Comparison of ENCODE assay signal across 27 cellular contexts in genomic region chr18:65352183-65352582, GRCh38.
DNase-seq lines count a peak whose midpoint lies in the region; ATAC-seq and TF ChIP-seq lines count a peak whose summit lies in the region.
"Had no signal": no experiment of that assay in that cellular context is flagged by ENCODE, and none has a peak within 500 bp of the region (broad histone marks: within the 10 kb centered on the region; RNA-seq: fewer than 3 reads in every experiment).

No MANE protein-coding gene starts in this region.

- no peak for TF ChIP-seq POLR2A in adrenal gland (IDR thresholded peaks at IDR 0.05)

- CTCF ChIA-PET in PC-3 (lab: Charles Lee), result no interaction called here

- H3K79me2 ChIP-seq in PC-3 (ENCODE audit: low read length), result no peaks in the 10 kb centered on the region

- H3F3A ChIP-seq in PC-3 (ENCODE audit: low read length, unreplicated experiment), result no peaks in the 10 kb centered on the region

- H3K4me3 ChIP-seq in PC-3 (ENCODE audit: low read length), result no peak overlapping the region
- no peak overlapping the region for H3K4me3 ChIP-seq in aorta (ENCODE audit: low read length in 2 of 2)
- H3K4me3 ChIP-seq in adrenal gland, result no peak overlapping the region
- H3K4me3 ChIP-seq: GM23248, heart right ventricle, lower lobe of right lung, mucosa of descending colon, SK-N-MC, skin epidermis, thyroid gland had no signal

- H2AFZ ChIP-seq in PC-3 (ENCODE audit: low read length), result no peak overlapping the region
- H2AFZ ChIP-seq: GM23248 had no signal

- intact Hi-C loops in PC-3 (cut with micrococcal nuclease), result no loop called here
- intact Hi-C loops in aorta (cut with DNase I), result no loop called here
- intact Hi-C loops in adrenal gland (cut with DNase I), result no loop called here

- H3K4me2 ChIP-seq in PC-3 (ENCODE audit: low read length), result no peak overlapping the region
- H3K4me2 ChIP-seq: KMS-11 had no signal

- no peaks in the 10 kb centered on the region for H3K36me3 ChIP-seq in PC-3 (ENCODE audit: low read depth, low read length)
- H3K36me3 ChIP-seq in aorta (ENCODE audit: control insufficient read depth in 1 of 2, insufficient read depth in 2 of 2, low read length in 1 of 2), result no peaks in the 10 kb centered on the region
- H3K36me3 ChIP-seq in adrenal gland (replicated peaks in 1 of 2), result no peaks in the 10 kb centered on the region
- H3K36me3 ChIP-seq: heart right ventricle, lower lobe of right lung, thyroid gland had no signal

- no peaks in the 10 kb centered on the region for H4K20me1 ChIP-seq in PC-3 (ENCODE audit: low read length)

- no TSS peak for BruUV-seq in PC-3 (replicated peaks; lab: Mats Ljungman, UMichigan)

- H3K9me2 ChIP-seq in PC-3 (replicated peaks; ENCODE audit: low read length), result no peaks in the 10 kb centered on the region

- no peaks in the 10 kb centered on the region for H3K27me3 ChIP-seq in PC-3 (ENCODE audit: low read length)
- no peaks in the 10 kb centered on the region for H3K27me3 ChIP-seq in aorta (ENCODE audit: control insufficient read depth in 1 of 2, insufficient read depth in 2 of 2, low read length in 1 of 2)
- no peaks in the 10 kb centered on the region for H3K27me3 ChIP-seq in adrenal gland
- H3K27me3 ChIP-seq: heart right ventricle, thyroid gland had no signal

- DNase-seq in NCI-H345 (lab: John Stamatoyannopoulos, UW) (peak; percentile 15), NCI-H345 treated with DMSO at 0.1 percent for 48 hours (lab: John Stamatoyannopoulos, UW; ENCODE audit: unreplicated experiment) (no peak), NCI-H2171 (lab: John Stamatoyannopoulos, UW) (peak; percentile 18), PC-3 (peak; percentile 37), inferior parietal cortex (ENCODE audit: extremely low spot score) (peak; percentile 27), aorta (no peak), adrenal gland (no peak)
- DNase-seq in NK-92 treated with Interleukin-12 subunit alpha and Interleukin-12 subunit beta, amount 100 ng/mL, for 24 hours (lab: John Stamatoyannopoulos, UW), result no peak
- DNase-seq: 8988T; activated CD4-positive, alpha-beta T cell treated with anti-CD3 and anti-CD28 coated beads for 1 hour; activated CD8-positive, alpha-beta T cell treated with anti-CD3 and anti-CD28 coated beads, Interleukin-2, amount 10 ng/mL, durations not matched to agents 7 days and 5 days; activated effector memory CD4-positive, alpha-beta T cell treated with Interleukin-2 at 50 U/mL for 16 hours; activated naive CD8-positive, alpha-beta T cell treated with anti-CD3 and anti-CD28 coated beads, Interleukin-2, amount 50 U/mL, for 24 hours; Calu3; effector CD8-positive, alpha-beta T cell; EL; erythroblast; GM23248; heart right ventricle; kidney glomerular epithelial cell; lower lobe of right lung; mucosa of descending colon; retina; thyroid gland had no signal

- no peak overlapping the region for H3K27ac ChIP-seq in PC-3 (ENCODE audit: low read length)
- H3K27ac ChIP-seq in aorta (ENCODE audit: low read depth in 1 of 2, low read length in 2 of 2), result no peak overlapping the region
- no peak overlapping the region for H3K27ac ChIP-seq in adrenal gland
- H3K27ac ChIP-seq: GM23248, heart right ventricle, KMS-11, lower lobe of right lung, SK-N-MC, skin epidermis, thyroid gland had no signal

- ATAC-seq in PC-3 (peak; percentile 99), aorta (ENCODE audit: low FRiP score) (no peak)
- ATAC-seq: activated CD8-positive, alpha-beta T cell treated with anti-CD3 and anti-CD28 coated beads, Interleukin-2, amount 10 ng/mL, durations not matched to agents 7 days and 5 days; activated naive CD8-positive, alpha-beta T cell treated with anti-CD3 and anti-CD28 coated beads, Interleukin-2, amount 50 U/mL, for 24 hours; lower lobe of right lung; mucosa of descending colon had no signal

- H3K9ac ChIP-seq in PC-3 (ENCODE audit: low read length), result no peak overlapping the region
- H3K9ac ChIP-seq: GM23248, KMS-11 had no signal

- 64 to 80% methylated on average over 3 of the region's 3 CpGs for WGBS in aorta, 2 donors
- WGBS in adrenal gland, 4 donors, result 77 to 83% (median 80%) methylated on average over 3 of the region's 3 CpGs

- no peaks in the 10 kb centered on the region for H3K9me3 ChIP-seq in PC-3 (ENCODE audit: low read length)
- no peaks in the 10 kb centered on the region for H3K9me3 ChIP-seq in aorta (ENCODE audit: control insufficient read depth, low read length)
- peaks cover 0 to 10% (median 0%) of the 10 kb centered on the region in 3 donors for H3K9me3 ChIP-seq in adrenal gland (replicated peaks in 1 of 3)
- H3K9me3 ChIP-seq: heart right ventricle, lower lobe of right lung, mucosa of descending colon, thyroid gland had no signal

- H3K4me1 ChIP-seq in PC-3 (ENCODE audit: insufficient read depth, low read length) (no peaks in the 10 kb centered on the region), aorta (ENCODE audit: control insufficient read depth in 1 of 2, insufficient read depth in 2 of 2, low read length in 2 of 2) (no peaks in the 10 kb centered on the region), adrenal gland (replicated peaks in 1 of 2) (no peaks in the 10 kb centered on the region)
- H3K4me1 ChIP-seq: heart right ventricle, lower lobe of right lung, thyroid gland had no signal

- TF ChIP-seq CTCF in PC-3 (conservative IDR thresholded peaks at IDR 0.05; ENCODE audit: low read depth, low read length) (no peak), adrenal gland (IDR thresholded peaks at IDR 0.05) (no peak)

- POLR2A ChIA-PET in PC-3 (lab: Charles Lee; ENCODE audit: unreplicated experiment), result no interaction called here

Comparison
In these comparisons a context has a peak if more than half of its experiments do, and no peak if none do; other contexts are left out.
1. DNase-seq: peak in NCI-H345 (single experiment), NCI-H2171 (single experiment), PC-3 (single experiment) and inferior parietal cortex (single experiment); none in NCI-H345 treated with DMSO at 0.1 percent for 48 hours (single experiment), aorta (0 of 2), NK-92 treated with Interleukin-12 subunit alpha and Interleukin-12 subunit beta, amount 100 ng/mL, for 24 hours (single experiment) and adrenal gland (0 of 7).